8 cellular contexts compared by ENCODE assay signal in genomic region chr17:17514993-17515920, GRCh38. TPM values are rescaled to one million over a fixed set of nuclear protein-coding genes. Genes with fewer than 3 reads are reported as not detected.
DNase-seq lines count a peak whose midpoint lies in the region; ATAC-seq and TF ChIP-seq lines count a peak whose summit lies in the region.
"Had no signal": no experiment of that assay in that cellular context is flagged by ENCODE, and none has a peak within 500 bp of the region (broad histone marks: within the 10 kb centered on the region; RNA-seq: fewer than 3 reads in every experiment).

No MANE protein-coding gene starts in this region.

- in situ Hi-C loops in brain microvascular endothelial cell (cut with HindIII; ENCODE audit: low pct_ligation_motif_present, low sequenced_read_pairs) = no loop called here

- H3K36me3 ChIP-seq in H7 (replicated peaks; ENCODE audit: control insufficient read depth, insufficient read depth, low read length) (no peaks in the 10 kb centered on the region), WERI-Rb-1 (no peaks in the 10 kb centered on the region), brain microvascular endothelial cell (replicated peaks) (no peaks in the 10 kb centered on the region)

- DNase-seq in H7 (peak; percentile 89), WERI-Rb-1 (no peak), iris pigment epithelial cell (ENCODE audit: low read depth) (peak; percentile 41), stromal cell of bone marrow (ENCODE audit: low read depth) (peak; percentile 96), brain microvascular endothelial cell (no peak)
- DNase-seq in activated CD8-positive, alpha-beta memory T cell treated with anti-CD3 and anti-CD28 coated beads, Interleukin-2, amount 50 U/mL, for 4 hours = no peak
- DNase-seq: NCI-H2081 had no signal

- H3K9me3 ChIP-seq in WERI-Rb-1 (ENCODE audit: severe bottlenecking) = no peaks in the 10 kb centered on the region

- H3K27me3 ChIP-seq in H7 (ENCODE audit: control insufficient read depth, insufficient read depth, low read length) = no peaks in the 10 kb centered on the region
- no peaks in the 10 kb centered on the region for H3K27me3 ChIP-seq in WERI-Rb-1 (ENCODE audit: insufficient read depth, low read depth, severe bottlenecking)
- no peaks in the 10 kb centered on the region for H3K27me3 ChIP-seq in brain microvascular endothelial cell (replicated peaks)

- no peak for ATAC-seq in HG03571 (IDR thresholded peaks at IDR 0.05; ENCODE audit: unreplicated experiment)

- H3K27ac ChIP-seq in WERI-Rb-1 = peak overlapping the region; percentile 52
- H3K27ac ChIP-seq in brain microvascular endothelial cell = no peak overlapping the region

- H3K4me3 ChIP-seq in H7 (ENCODE audit: insufficient read depth, low read depth, low read length) (no peak overlapping the region), WERI-Rb-1 (ENCODE audit: low read depth, low read length) (no peak overlapping the region), brain microvascular endothelial cell (ENCODE audit: low read depth, low read length) (no peak overlapping the region)

- no peak for TF ChIP-seq CTCF in WERI-Rb-1 (IDR thresholded peaks at IDR 0.05; ENCODE audit: low read depth, low read length)
- no peak for TF ChIP-seq CTCF in brain microvascular endothelial cell (IDR thresholded peaks at IDR 0.05; ENCODE audit: low read depth, low read length, missing control alignments)

RNA-seq across cellular contexts. Expression of gene RASD1, which starts 19.1 kb away (rescaled TPM):
- total RNA-seq in H7 (2014; rRNA removed; shearing (Covaris generic)) = 5.3 and 5.6 TPM in 2 replicates

RNA-seq across cellular contexts. Expression of gene MED9, which starts 38.5 kb away (rescaled TPM):
- total RNA-seq in H7 (2014; rRNA removed; shearing (Covaris generic)) = 28.9 and 31.3 TPM in 2 replicates

Comparison
In these comparisons a context has a peak if more than half of its experiments do, and no peak if none do; other contexts are left out.
1. DNase-seq: peak in H7 (single experiment), iris pigment epithelial cell (single experiment) and stromal cell of bone marrow (single experiment); none in WERI-Rb-1 (single experiment), activated CD8-positive, alpha-beta memory T cell treated with anti-CD3 and anti-CD28 coated beads, Interleukin-2, amount 50 U/mL, for 4 hours (single experiment) and brain microvascular endothelial cell (single experiment).